12 cellular contexts compared by ENCODE assay signal in the genomic region with DNA sequence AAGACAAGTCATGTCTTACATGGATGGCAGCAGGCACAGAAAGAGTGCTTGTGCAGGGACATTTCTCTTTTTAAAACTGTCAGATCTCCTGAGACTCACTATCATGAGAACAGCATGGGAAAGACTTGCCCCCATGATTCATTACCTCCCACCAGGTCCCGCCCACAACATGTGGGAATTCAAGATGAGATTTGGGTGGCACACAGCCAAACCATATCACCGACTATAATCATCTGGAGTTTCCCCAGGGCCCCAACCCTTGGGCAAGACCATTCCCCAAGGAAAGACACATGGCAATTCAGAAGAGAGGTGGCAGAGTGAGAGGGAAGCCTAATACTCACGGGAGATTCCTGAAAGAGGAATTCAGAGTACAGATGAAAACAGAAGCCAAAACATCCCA.
"Had no signal": no experiment of that assay in that cellular context is flagged by ENCODE, and none has a peak within 500 bp of the region (broad histone marks: within the 10 kb centered on the region; RNA-seq: fewer than 3 reads in every experiment).

No MANE protein-coding gene starts in this region.

- H3K27ac ChIP-seq: ascending aorta, left ventricle myocardium inferior, psoas muscle, sigmoid colon, thoracic aorta had no signal

- H3K4me1 ChIP-seq: left ventricle myocardium inferior, psoas muscle had no signal

- DNase-seq: activated CD4-positive, alpha-beta T cell treated with anti-CD3 and anti-CD28 coated beads, Interleukin-2, amount 50 U/mL, for 1 hour; activated CD8-positive, alpha-beta memory T cell treated with anti-CD3 and anti-CD28 coated beads for 24 hours; activated naive CD4-positive, alpha-beta T cell; hippocampal formation; left ventricle myocardium inferior; psoas muscle; sigmoid colon; stimulated activated CD4-positive, alpha-beta T cell treated with anti-CD3 and anti-CD28 coated beads, Interleukin-12 subunit alpha, Interleukin-12 subunit beta, amount 100 ng/mL, for 4 hours; stimulated activated CD4-positive, alpha-beta T cell treated with anti-CD3 and anti-CD28 coated beads, Interleukin-2, amount 100 ng/mL, for 24 hours; SW 1271 had no signal

- H3K9me3 ChIP-seq: ascending aorta, left ventricle myocardium inferior, psoas muscle, sigmoid colon, thoracic aorta had no signal

- H3K36me3 ChIP-seq: ascending aorta, thoracic aorta had no signal

- H3K27me3 ChIP-seq: ascending aorta, sigmoid colon had no signal

- H3K4me3 ChIP-seq: ascending aorta, left ventricle myocardium inferior, psoas muscle, sigmoid colon, thoracic aorta had no signal
